ENCODE assay signal across 19 cellular contexts in the genomic region with DNA sequence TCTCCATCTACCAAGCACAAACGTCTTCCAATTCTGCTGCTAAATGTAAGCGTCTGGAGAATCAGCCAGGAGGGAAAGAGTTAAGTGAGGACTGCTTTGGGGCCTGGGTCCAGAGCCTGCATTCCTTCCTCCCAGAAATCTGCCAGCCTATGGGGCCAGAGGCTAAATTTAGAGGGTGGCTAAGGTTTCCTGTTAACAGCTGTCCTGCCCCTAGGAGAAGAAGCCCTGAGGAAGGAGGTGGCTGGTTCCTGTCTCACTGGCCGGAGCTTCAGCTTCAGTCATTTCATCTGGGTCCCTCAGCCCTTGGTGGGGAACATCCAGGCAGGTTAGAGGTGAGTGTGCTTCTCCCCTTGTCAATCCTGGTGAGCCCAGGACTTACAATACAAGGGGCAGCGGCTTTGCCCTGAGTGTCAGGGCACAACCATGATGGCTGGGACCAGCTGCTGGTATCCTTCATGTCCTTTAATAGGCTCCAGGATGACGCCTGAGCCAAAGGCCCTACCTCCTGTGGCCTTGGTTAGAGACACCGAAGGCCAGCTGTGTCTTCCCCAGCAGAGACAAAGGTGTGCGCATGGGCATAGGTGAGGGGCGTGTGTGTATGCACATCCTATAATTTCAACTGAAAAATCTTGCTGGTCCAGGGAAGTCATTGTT. TPM values are rescaled to one million over a fixed set of nuclear protein-coding genes. Genes with fewer than 3 reads are reported as not detected.
DNase-seq lines count a peak whose midpoint lies in the region; ATAC-seq and TF ChIP-seq lines count a peak whose summit lies in the region.
"Had no signal": no experiment of that assay in that cellular context is flagged by ENCODE, and none has a peak within 500 bp of the region (broad histone marks: within the 10 kb centered on the region; RNA-seq: fewer than 3 reads in every experiment).

A gene (plus strand): TSS at position 213 of the 654 bp plus-strand sequence. CDS start 775 bp downstream, outside the sequence.

- TF ChIP-seq CTCF in MCF 10A (IDR thresholded peaks at IDR 0.05; ENCODE audit: unreplicated experiment) (no peak), breast epithelium (IDR thresholded peaks at IDR 0.05) (no peak)

- H3K27ac Mint-ChIP-seq in MCF 10A (ENCODE audit: low read depth, unreplicated experiment), result peak within 1 kb of the TSS; percentile 16
- peak within 1 kb of the TSS in 8 of 9 donors; percentile 27 to 100 (median 78) for H3K27ac Mint-ChIP-seq in naive thymus-derived CD4-positive, alpha-beta T cell

- no peaks in the 10 kb centered on the region for H3K36me3 ChIP-seq in breast epithelium
- no peaks in the 10 kb centered on the region for H3K36me3 ChIP-seq in naive thymus-derived CD4-positive, alpha-beta T cell (ENCODE audit: control insufficient read depth in 2 of 3, insufficient read depth in 3 of 3, low read length in 3 of 3)
- H3K36me3 ChIP-seq: tibial nerve had no signal

- H3K9me3 Mint-ChIP-seq in MCF 10A (ENCODE audit: unreplicated experiment), result no peaks in the 10 kb centered on the region
- H3K9me3 Mint-ChIP-seq in naive thymus-derived CD4-positive, alpha-beta T cell, result peaks cover 0 to 5% (median 0%) of the 10 kb centered on the region in 11 donors

- H3K9me3 ChIP-seq in breast epithelium, result no peaks in the 10 kb centered on the region
- H3K9me3 ChIP-seq in naive thymus-derived CD4-positive, alpha-beta T cell (ENCODE audit: control insufficient read depth in 2 of 3, low read length in 3 of 3), result no peaks in the 10 kb centered on the region

- no peaks in the 10 kb centered on the region for H3K27me3 ChIP-seq in breast epithelium
- no peaks in the 10 kb centered on the region for H3K27me3 ChIP-seq in naive thymus-derived CD4-positive, alpha-beta T cell (ENCODE audit: control insufficient read depth in 2 of 2, insufficient read depth in 2 of 2, low read length in 2 of 2)
- H3K27me3 ChIP-seq: tibial nerve had no signal

- H3K4me3 Mint-ChIP-seq in MCF 10A (ENCODE audit: unreplicated experiment), result no peak within 1 kb of the TSS
- H3K4me3 Mint-ChIP-seq in naive thymus-derived CD4-positive, alpha-beta T cell, result no peak within 1 kb of the TSS

- peak; percentile 93 for ATAC-seq in Right ventricle myocardium inferior
- no peak for ATAC-seq in naive thymus-derived CD4-positive, alpha-beta T cell

- H3K4me1 Mint-ChIP-seq in MCF 10A (ENCODE audit: insufficient read depth, unreplicated experiment), result peaks cover 15% of the 10 kb centered on the region
- peaks cover 12 to 61% (median 33%) of the 10 kb centered on the region in 7 donors for H3K4me1 Mint-ChIP-seq in naive thymus-derived CD4-positive, alpha-beta T cell

- intact Hi-C loops in MCF 10A (cut with micrococcal nuclease), result no loop called here
- intact Hi-C loops in breast epithelium (cut with DNase I; ENCODE audit: low total_unique reads), result no loop called here
- intact Hi-C loops in Right ventricle myocardium inferior (cut with DNase I), result no loop called here
- intact Hi-C loops in naive thymus-derived CD4-positive, alpha-beta T cell (cut with micrococcal nuclease), result loop anchor here (2.0 to 10.0 kb wide), 3 partner anchors 15 to 843 kb away; a partner anchor contains a TSS

- POLR2A ChIA-PET in MCF 10A (lab: Yijun Ruan, JAX), result no interaction called here
- POLR2A ChIA-PET in naive thymus-derived CD4-positive, alpha-beta T cell (lab: Charles Lee), result interaction anchor here (8.3 kb wide), 1 partner anchor 10 kb away, joined by 43 read pairs; no protein-coding TSS in a partner anchor

- no peak for TF ChIP-seq POLR2A in breast epithelium (IDR thresholded peaks at IDR 0.05)

- H3K36me3 Mint-ChIP-seq in MCF 10A (ENCODE audit: insufficient read depth, unreplicated experiment), result no peaks in the 10 kb centered on the region
- peaks cover 0 to 8% (median 5%) of the 10 kb centered on the region in 5 donors for H3K36me3 Mint-ChIP-seq in naive thymus-derived CD4-positive, alpha-beta T cell
- H3K36me3 Mint-ChIP-seq: CD4-positive, alpha-beta memory T cell had no signal

- no peak within 1 kb of the TSS for H3K4me3 ChIP-seq in breast epithelium
- no peak within 1 kb of the TSS for H3K4me3 ChIP-seq in naive thymus-derived CD4-positive, alpha-beta T cell (ENCODE audit: low read length)
- H3K4me3 ChIP-seq: skin epidermis, tibial nerve had no signal

- no TSS peak for BruUV-seq in MCF 10A (replicated peaks; lab: Mats Ljungman, UMichigan)

- no peak within 1 kb of the TSS for H3K27ac ChIP-seq in breast epithelium
- no peak within 1 kb of the TSS for H3K27ac ChIP-seq in naive thymus-derived CD4-positive, alpha-beta T cell (ENCODE audit: low read depth, low read length)
- H3K27ac ChIP-seq: skin epidermis, tibial nerve had no signal

- DNase-seq in MCF 10A (ENCODE audit: unreplicated experiment) (no peak), breast epithelium (ENCODE audit: low spot score in 2 of 2) (no peak), Right ventricle myocardium inferior (ENCODE audit: missing footprints) (no peak), medulla oblongata (ENCODE audit: extremely low spot score) (no peak), NCI-H446 (lab: John Stamatoyannopoulos, UW) (no peak), NCI-H2196 (lab: John Stamatoyannopoulos, UW; ENCODE audit: unreplicated experiment) (no peak), GOT3 (lab: John Stamatoyannopoulos, UW) (no peak)
- DNase-seq in naive thymus-derived CD4-positive, alpha-beta T cell, result no peak
- DNase-seq: activated CD4-positive, CD25-positive, alpha-beta regulatory T cell treated with anti-CD3 and anti-CD28 coated beads, Interleukin-2, amount 50 U/mL, for 72 hours; activated naive CD4-positive, alpha-beta T cell treated with anti-CD3 and anti-CD28 coated beads, Interleukin-2, amount 50 U/mL, for 16 hours; CD4-positive, alpha-beta memory T cell; effector memory CD4-positive, alpha-beta T cell; EL; NCI-H510A treated with DMSO at 0.1 percent for 48 hours had no signal

- no peaks in the 10 kb centered on the region for H3K4me1 ChIP-seq in breast epithelium
- peaks cover 21 to 23% of the 10 kb centered on the region in 2 donors for H3K4me1 ChIP-seq in naive thymus-derived CD4-positive, alpha-beta T cell (ENCODE audit: control insufficient read depth in 2 of 2, insufficient read depth in 2 of 2, low read length in 2 of 2)
- H3K4me1 ChIP-seq: tibial nerve had no signal

- H3K27me3 Mint-ChIP-seq in MCF 10A (ENCODE audit: insufficient read depth, unreplicated experiment), result no peaks in the 10 kb centered on the region
- H3K27me3 Mint-ChIP-seq in naive thymus-derived CD4-positive, alpha-beta T cell, result no peaks in the 10 kb centered on the region

- CTCF ChIA-PET in MCF 10A (lab: Yijun Ruan, JAX), result interaction anchor here (0.6 to 4.9 kb wide), 8 partner anchors 9 to 307 kb away, joined by 3 to 45 read pairs (median 4); a partner anchor contains a TSS
- CTCF ChIA-PET in naive thymus-derived CD4-positive, alpha-beta T cell (lab: Charles Lee), result interaction anchor here (1.0 to 1.4 kb wide), 2 partner anchors 9 to 35 kb away, joined by 3 to 4 read pairs; no protein-coding TSS in a partner anchor

RNA-seq across cellular contexts. Expression of the gene that starts here (rescaled TPM):
- total RNA-seq in MCF 10A (2022), result not detected in 2 replicates
- total RNA-seq in breast epithelium, result under 1 TPM in 2 of 3 donors, not detected in 1; 0.16 to 0.33 TPM
- 127 TPM for total RNA-seq in Right ventricle myocardium inferior
- not detected for total RNA-seq in naive thymus-derived CD4-positive, alpha-beta T cell
- not detected for polyA plus RNA-seq in naive thymus-derived CD4-positive, alpha-beta T cell
- total RNA-seq: bronchial epithelial cell; CD4-positive, alpha-beta memory T cell; lung microvascular endothelial cell; T-helper 1 cell treated with Interleukin-12 subunit alpha and Interleukin-12 subunit beta and Interleukin-4 antibody, amounts not matched to agents 30 ng/mL and 1 ng/mL, for 36 hours had no signal
- polyA plus RNA-seq: CD4-positive, alpha-beta memory T cell had no signal

Comparison
In these comparisons a context has a peak if more than half of its experiments do, and no peak if none do; other contexts are left out.
1. RNA of the gene that starts here (total RNA-seq): 127 TPM in Right ventricle myocardium inferior (single experiment); 0.16 to 0.33 TPM in breast epithelium, not detected in MCF 10A and not detected in naive thymus-derived CD4-positive, alpha-beta T cell; every median in the first group is over 10 times any median in the second.
2. intact Hi-C loops: an anchor here in naive thymus-derived CD4-positive, alpha-beta T cell (2.0 to 10.0 kb wide); none called in MCF 10A, breast epithelium and Right ventricle myocardium inferior.